Comparison of ENCODE assay signal across 8 cellular contexts in the genomic region with DNA sequence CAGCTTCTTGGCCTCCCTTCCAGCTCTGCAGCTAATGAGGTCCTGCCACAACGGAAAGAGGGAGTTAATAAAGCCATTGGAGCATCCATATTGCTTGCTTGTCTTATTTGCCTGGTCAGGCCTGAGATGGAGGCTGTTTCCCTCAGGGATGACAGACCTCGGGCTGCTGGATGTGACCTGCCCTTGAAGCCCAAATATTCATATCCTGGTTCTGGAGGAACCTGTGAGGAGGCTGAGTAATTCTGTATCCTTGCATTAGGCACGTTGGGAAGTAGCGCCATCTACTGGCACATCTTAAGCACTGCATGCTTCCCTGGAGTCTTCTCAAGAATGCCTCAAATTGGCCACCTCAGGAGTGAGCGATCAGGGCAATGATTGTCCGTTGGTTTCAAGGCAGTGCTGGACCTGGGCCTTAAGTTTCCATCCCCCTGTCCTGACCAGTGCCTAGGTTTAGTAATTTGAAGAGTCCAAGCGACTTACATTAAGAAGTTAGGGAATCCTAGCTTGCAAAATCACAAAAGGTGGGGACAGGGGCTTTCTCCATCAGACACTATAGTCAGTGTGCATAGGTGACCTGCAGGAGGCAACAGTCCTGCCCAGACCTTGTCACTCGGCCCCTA. TPM values are rescaled to one million over a fixed set of nuclear protein-coding genes. Genes with fewer than 3 reads are reported as not detected.
DNase-seq lines count a peak whose midpoint lies in the region; ATAC-seq and TF ChIP-seq lines count a peak whose summit lies in the region.

No MANE protein-coding gene starts in this region.

- peak; percentile 93 for TF ChIP-seq CTCF in AG04449 (IDR thresholded peaks at IDR 0.05; ENCODE audit: insufficient read depth, low read length, missing control alignments)
- peak; percentile 98 for TF ChIP-seq CTCF in LNCaP clone FGC (IDR thresholded peaks at IDR 0.05; ENCODE audit: control insufficient read depth, extremely low read depth, insufficient read depth)
- TF ChIP-seq CTCF in parathyroid adenoma (IDR thresholded peaks at IDR 0.05), result peak; percentile 91
- peak; percentile 95 to 99 (median 97) for TF ChIP-seq CTCF in transverse colon (IDR thresholded peaks at IDR 0.05)

- H3K27ac ChIP-seq in parathyroid adenoma, result no peak overlapping the region
- H3K27ac ChIP-seq in transverse colon, result no peak overlapping the region

- no peak for TF ChIP-seq POLR2A in transverse colon (IDR thresholded peaks at IDR 0.05)

- CTCF ChIA-PET in AG04449 (lab: Yijun Ruan, JAX), result interaction anchor here (0.6 to 8.4 kb wide), 27 partner anchors 12 to 556 kb away, joined by 3 to 150 read pairs (median 6); partner anchors contain the start of genes AKR1A1, CCDC163, MMACHC and NASP

- in situ Hi-C loops in transverse colon (cut with MboI; ENCODE audit: low pct_ligation_motif_present in 1 of 4, low pct_unique_long_range_greater_than_20kb in 1 of 4, low sequenced_read_pairs in 3 of 4), result loop anchor here (5.0 to 10.0 kb wide), 6 partner anchors 55 to 225 kb away; partner anchors contain the start of genes CCDC163 (in 1 of the 4), MMACHC (in 1 of the 4), MUTYH (in 1 of the 4) and TOE1 (in 1 of the 4)

- H3K79me2 ChIP-seq in parathyroid adenoma, result no peaks in the 10 kb centered on the region

- no peak overlapping the region for H2AFZ ChIP-seq in parathyroid adenoma

- no peak overlapping the region for H3K9ac ChIP-seq in parathyroid adenoma

- H3K36me3 ChIP-seq in parathyroid adenoma (ENCODE audit: control insufficient read depth, insufficient read depth, low read length), result no peaks in the 10 kb centered on the region
- peaks cover 0 to 15% (median 6%) of the 10 kb centered on the region in 4 donors for H3K36me3 ChIP-seq in transverse colon

- intact Hi-C loops in transverse colon (cut with DNase I; ENCODE audit: low total_unique reads), result loop anchor here (5.0 kb wide), 1 partner anchor 208 kb away; no protein-coding TSS in a partner anchor

- no peak for TF ChIP-seq EP300 in transverse colon (IDR thresholded peaks at IDR 0.05; ENCODE audit: low read depth)

- no peaks in the 10 kb centered on the region for H3K9me3 ChIP-seq in parathyroid adenoma (ENCODE audit: control insufficient read depth, low read length)
- no peaks in the 10 kb centered on the region for H3K9me3 ChIP-seq in transverse colon

- WGBS in transverse colon (ENCODE audit: low coverage in 1 of 2), 2 donors, result 0 to 13% methylated on average over 1 to 8 of the region's 8 CpGs

- H3K4me3 ChIP-seq in AG04449 (ENCODE audit: low read depth, low read length) (no peak overlapping the region), LNCaP clone FGC (ENCODE audit: low read depth, low read length) (no peak overlapping the region), parathyroid adenoma (ENCODE audit: low read depth, low read length) (no peak overlapping the region), transverse colon (no peak overlapping the region)

- POLR2A ChIA-PET in AG04449 (lab: Yijun Ruan, JAX), result interaction anchor here (3.5 kb wide), 1 partner anchor 49 kb away, joined by 22 read pairs; the partner anchor contains the start of gene PRDX1

- peak; percentile 48 for ATAC-seq in GM18511 (IDR thresholded peaks at IDR 0.05; ENCODE audit: unreplicated experiment)

- H3K4me1 ChIP-seq in parathyroid adenoma (no peaks in the 10 kb centered on the region), transverse colon (peaks cover 0 to 6% (median 2%) of the 10 kb centered on the region in 4 donors)

- H3K4me2 ChIP-seq in parathyroid adenoma (ENCODE audit: low read length), result no peak overlapping the region

- DNase-seq in AG04449 (ENCODE audit: low read depth, low spot score) (peak; percentile 17), LNCaP clone FGC (ENCODE audit: low read depth) (peak; percentile 68), SHP77 (lab: John Stamatoyannopoulos, UW) (peak; percentile 32 to 57), germinal center (ENCODE audit: low spot score) (peak; percentile 73), transverse colon (peak; percentile 76)
- peak; percentile 88 for DNase-seq in activated effector memory CD4-positive, alpha-beta T cell treated with anti-CD3 and anti-CD28 coated beads, Interleukin-2, amount 50 U/mL, for 16 hours

- H3K27me3 ChIP-seq in parathyroid adenoma (ENCODE audit: control insufficient read depth, insufficient read depth, low read length) (no peaks in the 10 kb centered on the region), transverse colon (no peaks in the 10 kb centered on the region)

RNA-seq across cellular contexts. Expression of gene NASP, which starts 13.8 kb away (rescaled TPM):
- 10 to 100 TPM; 34.4 to 62.2 (median 37.5) TPM for total RNA-seq in transverse colon

RNA-seq across cellular contexts. Expression of gene AKR1A1, which starts 19.4 kb away (rescaled TPM):
- total RNA-seq in transverse colon, result 100 to 1,000 TPM in 3 of 4 donors, 10 to 100 TPM in 1; 86.5 to 158 (median 128) TPM

RNA-seq across cellular contexts. Expression of gene PRDX1, which starts 48.4 kb away (rescaled TPM):
- total RNA-seq in transverse colon, result 100 to 1,000 TPM; 120 to 291 (median 189) TPM

RNA-seq across cellular contexts. Expression of gene CCDC17, which starts 53.8 kb away (rescaled TPM):
- total RNA-seq in transverse colon, result 10 to 100 TPM in 2 of 4 donors, 1 to 10 TPM in 2; 9.0 to 21.3 (median 10.0) TPM

Comparison
In these comparisons a context has a peak if more than half of its experiments do, and no peak if none do; other contexts are left out.
1. DNase-seq: peak in every context shown above with its lines; median percentile 88 in activated effector memory CD4-positive, alpha-beta T cell treated with anti-CD3 and anti-CD28 coated beads, Interleukin-2, amount 50 U/mL, for 16 hours; 76 in transverse colon; 73 in germinal center; 68 in LNCaP clone FGC; 44 in SHP77; 17 in AG04449.